ENCODE assay signal across 10 cellular contexts in the genomic region with DNA sequence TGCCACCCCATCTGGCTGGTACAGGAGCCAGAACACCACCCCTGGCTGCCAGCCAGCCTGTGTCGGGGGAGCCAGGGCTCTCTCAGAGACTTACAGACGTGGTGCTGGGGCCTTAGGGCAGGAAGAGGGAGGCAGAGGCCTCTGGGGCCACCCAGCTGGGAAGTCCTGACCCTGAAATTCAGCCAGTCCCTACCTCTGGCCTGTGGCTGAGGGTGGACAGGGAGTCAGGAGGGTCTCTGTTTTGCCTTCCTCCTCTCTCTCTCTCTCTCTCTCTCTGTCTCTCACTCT. TPM values are rescaled to one million over a fixed set of nuclear protein-coding genes. Genes with fewer than 3 reads are reported as not detected.
DNase-seq lines count a peak whose midpoint lies in the region; ATAC-seq, FAIRE-seq and TF ChIP-seq lines count a peak whose summit lies in the region.
"Had no signal": no experiment of that assay in that cellular context is flagged by ENCODE, and none has a peak within 500 bp of the region (broad histone marks: within the 10 kb centered on the region; RNA-seq: fewer than 3 reads in every experiment).

No MANE protein-coding gene starts in this region.

- H3K4me1 ChIP-seq in ACC112 (ENCODE audit: control insufficient read depth, insufficient read depth, low read length, unreplicated experiment) (peaks cover 60% of the 10 kb centered on the region), GM12878 (ENCODE audit: control insufficient read depth, insufficient read depth, low read length) (peaks cover 2% of the 10 kb centered on the region), muscle layer of colon (ENCODE audit: insufficient read depth, low read length) (peaks cover 69% of the 10 kb centered on the region)

- H3K27ac Mint-ChIP-seq in activated naive CD4-positive, alpha-beta T cell treated with anti-CD3 and anti-CD28 coated beads, Interleukin-2, amount 50 U/mL, for 72 hours: no peak overlapping the region
- H3K27ac Mint-ChIP-seq: activated naive CD8-positive, alpha-beta T cell treated with anti-CD3 and anti-CD28 coated beads for 36 hours; T-helper 2 cell treated with Interferon-gamma antibody and Interleukin-4, amounts not matched to agents 5 μg/mL and 100 μg/mL, for 36 hours had no signal

- RAD21 ChIA-PET in GM12878 (lab: Charles Lee; ENCODE audit: unreplicated experiment): interaction anchor here (1.2 to 1.3 kb wide), 2 partner anchors 57 to 175 kb away, joined by 3 read pairs; no protein-coding TSS in a partner anchor

- WGBS in GM12878 (ENCODE audit: insufficient coverage, insufficient replicate concordance, low lambda C conversion rate, missing lambda C conversion rate): 5% methylated on average over 2 of the region's 2 CpGs

- H3K79me2 ChIP-seq in ACC112 (ENCODE audit: control insufficient read depth, insufficient read depth, low read length, unreplicated experiment) (no peaks in the 10 kb centered on the region), GM12878 (ENCODE audit: control insufficient read depth, insufficient read depth, low read length) (no peaks in the 10 kb centered on the region)

- CTCF ChIA-PET in GM12878 (lab: Yijun Ruan, JAX): interaction anchor here (1.2 to 1.4 kb wide), 2 partner anchors 79 to 173 kb away, joined by 4 read pairs; no protein-coding TSS in a partner anchor

- POLR2A ChIA-PET in GM12878 (lab: Charles Lee): interaction anchor here (1.8 kb wide), 1 partner anchor 8 kb away, joined by 4 read pairs; no protein-coding TSS in a partner anchor

- H3K9me3 Mint-ChIP-seq in activated naive CD4-positive, alpha-beta T cell treated with anti-CD3 and anti-CD28 coated beads, Interleukin-2, amount 50 U/mL, for 72 hours: no peaks in the 10 kb centered on the region
- H3K9me3 Mint-ChIP-seq: activated naive CD8-positive, alpha-beta T cell treated with anti-CD3 and anti-CD28 coated beads for 36 hours; T-helper 2 cell treated with Interferon-gamma antibody and Interleukin-4, amounts not matched to agents 5 μg/mL and 100 μg/mL, for 36 hours had no signal

- no TSS peak for BruUV-seq in GM12878 (replicated peaks; lab: Mats Ljungman, UMichigan)

- H3K27ac ChIP-seq in ACC112 (ENCODE audit: low read depth, low read length): peak overlapping the region; percentile 95
- no peak overlapping the region for H3K27ac ChIP-seq in GM12878 (ENCODE audit: control insufficient read depth, insufficient read depth)
- H3K27ac ChIP-seq in muscle layer of colon (ENCODE audit: low read depth, low read length): peak overlapping the region; percentile 87

- no peak overlapping the region for H3K4me2 ChIP-seq in GM12878 (ENCODE audit: control insufficient read depth, insufficient read depth)

- H3K9me3 ChIP-seq in GM12878 (replicated peaks; ENCODE audit: control insufficient read depth, insufficient read depth, low read length) (no peaks in the 10 kb centered on the region), muscle layer of colon (ENCODE audit: low read length) (no peaks in the 10 kb centered on the region)

- peak; percentile 54 for DNase-seq in NB4 (ENCODE audit: low read depth)
- no peak for DNase-seq in GM12878 (ENCODE audit: low read depth, low spot score)
- no peak for DNase-seq in GM13977 (ENCODE audit: low spot score)
- no peak for DNase-seq in activated naive CD4-positive, alpha-beta T cell treated with anti-CD3 and anti-CD28 coated beads, Interleukin-2, amount 50 U/mL, for 72 hours (ENCODE audit: low spot score in 2 of 2)
- DNase-seq: activated naive CD8-positive, alpha-beta T cell treated with anti-CD3 and anti-CD28 coated beads for 36 hours had no signal

- peak overlapping the region; percentile 42; the same call in 1 of the 2 replicates for H3K4me3 ChIP-seq in ACC112 (ENCODE audit: low read depth, low read length)
- no peak overlapping the region for H3K4me3 ChIP-seq in NB4 (ENCODE audit: low read depth, low read length)
- H3K4me3 ChIP-seq in GM12878: no peak overlapping the region
- no peak overlapping the region for H3K4me3 ChIP-seq in muscle layer of colon (ENCODE audit: low read depth in 1 of 2, low read length in 2 of 2)

- TF ChIP-seq CTCF in NB4 (IDR thresholded peaks at IDR 0.05; ENCODE audit: low read depth, low read length) (no peak), GM12878 (IDR thresholded peaks at IDR 0.05 in 2 of 3, conservative IDR thresholded peaks at IDR 0.05 in 1 of 3; ENCODE audit: control insufficient read depth in 2 of 3, extremely low read depth in 1 of 3, insufficient read depth in 1 of 3, low read depth in 3 of 3, low read length in 3 of 3) (no peak), GM13977 (IDR thresholded peaks at IDR 0.05; ENCODE audit: extremely low read depth, insufficient read depth, missing control alignments) (no peak)

- TF ChIP-seq POLR2A in NB4 (IDR thresholded peaks at IDR 0.05; ENCODE audit: extremely low read depth, insufficient read length) (no peak), GM12878 (IDR thresholded peaks at IDR 0.05; ENCODE audit: low read depth, low read length) (no peak)

- TF ChIP-seq EP300 in GM12878 (IDR thresholded peaks at IDR 0.05; ENCODE audit: borderline replicate concordance in 1 of 2, control insufficient read depth in 1 of 2, low read depth in 2 of 2, low read length in 2 of 2): no peak

- ATAC-seq in GM12878 (peak; percentile 23), HG02623 (IDR thresholded peaks at IDR 0.05; ENCODE audit: unreplicated experiment) (no peak), HG03432 (IDR thresholded peaks at IDR 0.05; ENCODE audit: unreplicated experiment) (no peak)
- no peak for ATAC-seq in activated naive CD4-positive, alpha-beta T cell treated with anti-CD3 and anti-CD28 coated beads, Interleukin-2, amount 50 U/mL, for 72 hours

- in situ Hi-C loops in GM12878 (cut with MboI): no loop called here
- in situ Hi-C loops in GM13977 (cut with MboI; ENCODE audit: low pct_unique_long_range_greater_than_20kb, low sequenced_read_pairs, unreplicated experiment): no loop called here

- no peak for FAIRE-seq in GM12878 (lab: Jason Lieb, UNC)

- no peak for TF ChIP-seq RAD21 in GM12878 (IDR thresholded peaks at IDR 0.05; ENCODE audit: insufficient read depth, low read depth, low read length)

- intact Hi-C loops in GM12878 (cut with micrococcal nuclease; ENCODE audit: unreplicated experiment): no loop called here

- SMC1A ChIA-PET in GM12878 (lab: Charles Lee; ENCODE audit: uncharacterized antibody, unreplicated experiment): interaction anchor here (0.9 kb wide), 1 partner anchor 58 kb away, joined by 3 read pairs; no protein-coding TSS in a partner anchor

- no peaks in the 10 kb centered on the region for H3K36me3 ChIP-seq in ACC112 (ENCODE audit: insufficient read depth, low read length)
- no peaks in the 10 kb centered on the region for H3K36me3 ChIP-seq in GM12878 (ENCODE audit: control insufficient read depth in 2 of 2, insufficient read depth in 2 of 2, low read length in 1 of 2)
- H3K36me3 ChIP-seq in muscle layer of colon (ENCODE audit: insufficient read depth, low read length): no peaks in the 10 kb centered on the region

- H3K27me3 ChIP-seq in ACC112 (ENCODE audit: insufficient read depth, low read length) (no peaks in the 10 kb centered on the region), GM12878 (replicated peaks in 1 of 2; ENCODE audit: control insufficient read depth in 2 of 2, insufficient read depth in 2 of 2, low read length in 1 of 2) (no peaks in the 10 kb centered on the region; a peak in 1 of 4 replicates), muscle layer of colon (ENCODE audit: control insufficient read depth in 1 of 2, insufficient read depth in 2 of 2, low read length in 2 of 2) (no peaks in the 10 kb centered on the region)

- no peaks in the 10 kb centered on the region for H4K20me1 ChIP-seq in GM12878 (ENCODE audit: control insufficient read depth, insufficient read depth)

- no peaks in the 10 kb centered on the region for H3K36me3 Mint-ChIP-seq in activated naive CD4-positive, alpha-beta T cell treated with anti-CD3 and anti-CD28 coated beads, Interleukin-2, amount 50 U/mL, for 72 hours
- H3K36me3 Mint-ChIP-seq: activated naive CD8-positive, alpha-beta T cell treated with anti-CD3 and anti-CD28 coated beads for 36 hours had no signal

- peak overlapping the region; percentile 82 for H2AFZ ChIP-seq in ACC112 (ENCODE audit: low read length, unreplicated experiment)
- no peak overlapping the region for H2AFZ ChIP-seq in GM12878 (ENCODE audit: control insufficient read depth, low read depth, low read length)

- no peak overlapping the region for H3K9ac ChIP-seq in GM12878 (ENCODE audit: control insufficient read depth, insufficient read depth, low read length)
- no peak overlapping the region for H3K9ac ChIP-seq in muscle layer of colon (ENCODE audit: low read length)

TF ChIP-seq in GM12878, 131 proteins besides CTCF, POLR2A, EP300 and RAD21 (continues in another document):
- TF ChIP-seq, protein P1, sequence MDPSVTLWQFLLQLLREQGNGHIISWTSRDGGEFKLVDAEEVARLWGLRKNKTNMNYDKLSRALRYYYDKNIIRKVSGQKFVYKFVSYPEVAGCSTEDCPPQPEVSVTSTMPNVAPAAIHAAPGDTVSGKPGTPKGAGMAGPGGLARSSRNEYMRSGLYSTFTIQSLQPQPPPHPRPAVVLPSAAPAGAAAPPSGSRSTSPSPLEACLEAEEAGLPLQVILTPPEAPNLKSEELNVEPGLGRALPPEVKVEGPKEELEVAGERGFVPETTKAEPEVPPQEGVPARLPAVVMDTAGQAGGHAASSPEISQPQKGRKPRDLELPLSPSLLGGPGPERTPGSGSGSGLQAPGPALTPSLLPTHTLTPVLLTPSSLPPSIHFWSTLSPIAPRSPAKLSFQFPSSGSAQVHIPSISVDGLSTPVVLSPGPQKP (IDR thresholded peaks at IDR 0.05; ENCODE audit: low read depth, low read length): no peak
- TF ChIP-seq NR2F1 (conservative IDR thresholded peaks at IDR 0.05): no peak
- TF ChIP-seq SUPT20H (IDR thresholded peaks at IDR 0.05; ENCODE audit: borderline replicate concordance, control insufficient read depth, low read depth, low read length): no peak

RNA-seq across cellular contexts. Expression of a gene that starts 52.5 kb away (rescaled TPM):
- 13.1 and 16.6 TPM in 2 replicates for total RNA-seq in GM12878 (2013; cell fraction: nucleolus; rRNA removed)
- 0.23 and 0.38 TPM in 2 replicates for total RNA-seq in GM12878 (2014; rRNA removed)
- 0.28 and 0.45 TPM in 2 replicates for total RNA-seq in GM12878 (2014; rRNA removed; fragmentation: Illumina TruSeq; extraction: Trizol)
- 0.21 and 0.46 TPM in 2 replicates for total RNA-seq in GM12878 (2021)
- polyA plus RNA-seq in GM12878 (2011; ENCODE audit: low read depth): 0.54 TPM
- polyA plus RNA-seq in GM12878 (2011; rRNA removed): 3.2 and 4.2 TPM in 2 replicates
- polyA plus RNA-seq in GM12878 (2011; cell fraction: cytosol; rRNA removed): 2.7 and 3.9 TPM in 2 replicates
- 5.4 and 6.3 TPM in 2 replicates for polyA plus RNA-seq in GM12878 (2011; cell fraction: nucleus; rRNA removed)
- polyA plus RNA-seq in GM12878 (2012): 0.23 and 0.87 TPM in 2 replicates
- 0.40 and 0.79 TPM in 2 replicates for polyA plus RNA-seq in GM12878 (2014; fragmentation: Illumina TruSeq; extraction: Trizol)
- polyA plus RNA-seq in GM12878 (2014; fragmentation: Nextera tagmentation; extraction: Ambion mirVana): under 1 TPM; 0.07 to 0.21 TPM
- 0.27 and 0.31 TPM in 2 replicates for polyA plus RNA-seq in GM12878 (2014; rRNA removed)
- under 1 TPM; 0.32 to 0.83 TPM for polyA plus RNA-seq in GM12878 (2016; fragmentation: Nextera tagmentation; extraction: Ambion mirVana)
- polyA minus RNA-seq in GM12878 (2011; rRNA and poly(A)+ RNA removed): 11.7 and 14.4 TPM in 2 replicates
- 2.8 and 4.3 TPM in 2 replicates for polyA minus RNA-seq in GM12878 (2011; cell fraction: cytosol; rRNA and poly(A)+ RNA removed)
- 6.9 and 11.3 TPM in 2 replicates for polyA minus RNA-seq in GM12878 (2011; cell fraction: nucleus; rRNA and poly(A)+ RNA removed)
- total RNA-seq in activated naive CD4-positive, alpha-beta T cell treated with anti-CD3 and anti-CD28 coated beads, Interleukin-2, amount 50 U/mL, for 72 hours: 1 to 10 TPM; 2.8 to 6.9 TPM
